1 cellular context compared by ENCODE assay signal in genomic region chr12:110543252-110543959, GRCh38.
TF ChIP-seq lines count a peak whose summit lies in the region.

No MANE protein-coding gene starts in this region.

TF ChIP-seq in GM12878, 131 proteins besides CTCF, POLR2A, EP300 and RAD21 (continued from another document and continues in another):
- TF ChIP-seq, protein P1, sequence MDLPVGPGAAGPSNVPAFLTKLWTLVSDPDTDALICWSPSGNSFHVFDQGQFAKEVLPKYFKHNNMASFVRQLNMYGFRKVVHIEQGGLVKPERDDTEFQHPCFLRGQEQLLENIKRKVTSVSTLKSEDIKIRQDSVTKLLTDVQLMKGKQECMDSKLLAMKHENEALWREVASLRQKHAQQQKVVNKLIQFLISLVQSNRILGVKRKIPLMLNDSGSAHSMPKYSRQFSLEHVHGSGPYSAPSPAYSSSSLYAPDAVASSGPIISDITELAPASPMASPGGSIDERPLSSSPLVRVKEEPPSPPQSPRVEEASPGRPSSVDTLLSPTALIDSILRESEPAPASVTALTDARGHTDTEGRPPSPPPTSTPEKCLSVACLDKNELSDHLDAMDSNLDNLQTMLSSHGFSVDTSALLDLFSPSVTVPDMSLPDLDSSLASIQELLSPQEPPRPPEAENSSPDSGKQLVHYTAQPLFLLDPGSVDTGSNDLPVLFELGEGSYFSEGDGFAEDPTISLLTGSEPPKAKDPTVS (IDR thresholded peaks at IDR 0.05; ENCODE audit: low read depth, low read length): no peak
- TF ChIP-seq USF2 (IDR thresholded peaks at IDR 0.05; ENCODE audit: borderline replicate concordance, low read depth, low read length) (no peak), ZNF207 (IDR thresholded peaks at IDR 0.05; ENCODE audit: borderline replicate concordance) (no peak), LARP7 (IDR thresholded peaks at IDR 0.05) (no peak; the same call in 1 of the 2 replicates), SPI1 (IDR thresholded peaks at IDR 0.05; ENCODE audit: borderline replicate concordance, insufficient read depth, low read depth, low read length) (no peak), MXI1 (IDR thresholded peaks at IDR 0.05; ENCODE audit: low read depth, low read length) (peak; percentile 87), E4F1 (IDR thresholded peaks at IDR 0.05; ENCODE audit: borderline replicate concordance, partially characterized antibody) (no peak), CREM (IDR thresholded peaks at IDR 0.05; ENCODE audit: low read depth) (no peak), MYB (IDR thresholded peaks at IDR 0.05; ENCODE audit: borderline replicate concordance, low read depth, low read length) (no peak), DPF2 (IDR thresholded peaks at IDR 0.05) (peak; percentile 27; the same call in 1 of the 2 replicates), JUND (IDR thresholded peaks at IDR 0.05; ENCODE audit: low read depth, low read length) (no peak), ATF7 (IDR thresholded peaks at IDR 0.05; ENCODE audit: low read depth) (0 out of 2 replicates have a peak, but pooled peaks have one; percentile 57), RB1 (IDR thresholded peaks at IDR 0.05; ENCODE audit: borderline replicate concordance) (no peak), YY1 (IDR thresholded peaks at IDR 0.05; ENCODE audit: low read depth, low read length) (no peak), ZSCAN29 (IDR thresholded peaks at IDR 0.05) (no peak), ZNF592 (IDR thresholded peaks at IDR 0.05) (no peak), ZNF274 (IDR thresholded peaks at IDR 0.05; ENCODE audit: insufficient read depth, insufficient read length) (no peak), ASH2L (IDR thresholded peaks at IDR 0.05; ENCODE audit: borderline replicate concordance, low read depth) (no peak), SUZ12 (IDR thresholded peaks at IDR 0.05; ENCODE audit: unreplicated experiment) (no peak), ZNF622 (IDR thresholded peaks at IDR 0.05) (no peak), ZZZ3 (IDR thresholded peaks at IDR 0.05; ENCODE audit: control insufficient read depth, insufficient read length, low read depth) (no peak), MLLT1 (IDR thresholded peaks at IDR 0.05) (0 out of 2 replicates have a peak, but pooled peaks have one; percentile 28), SMARCA5 (IDR thresholded peaks at IDR 0.05) (peak; percentile 59; the same call in 1 of the 2 replicates), FOS (IDR thresholded peaks at IDR 0.05; ENCODE audit: borderline replicate concordance, extremely low read depth, insufficient read length) (no peak), ZNF687 (IDR thresholded peaks at IDR 0.05) (peak; percentile 89), TBL1XR1 (IDR thresholded peaks at IDR 0.05; ENCODE audit: low read depth, low read length) (no peak), ZNF24 (IDR thresholded peaks at IDR 0.05) (0 out of 2 replicates have a peak, but pooled peaks have one; percentile 28), RBBP5 (conservative IDR thresholded peaks at IDR 0.05) (no peak), RELA (IDR thresholded peaks at IDR 0.05; ENCODE audit: borderline replicate concordance, partially characterized antibody) (peak; percentile 14), JUNB (IDR thresholded peaks at IDR 0.05) (no peak), PAX5 (IDR thresholded peaks at IDR 0.05; ENCODE audit: borderline replicate concordance, low read depth, low read length) (peak; percentile 13; the same call in 1 of the 2 replicates), GATAD2B (conservative IDR thresholded peaks at IDR 0.05; ENCODE audit: low read depth) (peak; percentile 53; the same call in 1 of the 2 replicates)
- TF ChIP-seq, protein P2, sequence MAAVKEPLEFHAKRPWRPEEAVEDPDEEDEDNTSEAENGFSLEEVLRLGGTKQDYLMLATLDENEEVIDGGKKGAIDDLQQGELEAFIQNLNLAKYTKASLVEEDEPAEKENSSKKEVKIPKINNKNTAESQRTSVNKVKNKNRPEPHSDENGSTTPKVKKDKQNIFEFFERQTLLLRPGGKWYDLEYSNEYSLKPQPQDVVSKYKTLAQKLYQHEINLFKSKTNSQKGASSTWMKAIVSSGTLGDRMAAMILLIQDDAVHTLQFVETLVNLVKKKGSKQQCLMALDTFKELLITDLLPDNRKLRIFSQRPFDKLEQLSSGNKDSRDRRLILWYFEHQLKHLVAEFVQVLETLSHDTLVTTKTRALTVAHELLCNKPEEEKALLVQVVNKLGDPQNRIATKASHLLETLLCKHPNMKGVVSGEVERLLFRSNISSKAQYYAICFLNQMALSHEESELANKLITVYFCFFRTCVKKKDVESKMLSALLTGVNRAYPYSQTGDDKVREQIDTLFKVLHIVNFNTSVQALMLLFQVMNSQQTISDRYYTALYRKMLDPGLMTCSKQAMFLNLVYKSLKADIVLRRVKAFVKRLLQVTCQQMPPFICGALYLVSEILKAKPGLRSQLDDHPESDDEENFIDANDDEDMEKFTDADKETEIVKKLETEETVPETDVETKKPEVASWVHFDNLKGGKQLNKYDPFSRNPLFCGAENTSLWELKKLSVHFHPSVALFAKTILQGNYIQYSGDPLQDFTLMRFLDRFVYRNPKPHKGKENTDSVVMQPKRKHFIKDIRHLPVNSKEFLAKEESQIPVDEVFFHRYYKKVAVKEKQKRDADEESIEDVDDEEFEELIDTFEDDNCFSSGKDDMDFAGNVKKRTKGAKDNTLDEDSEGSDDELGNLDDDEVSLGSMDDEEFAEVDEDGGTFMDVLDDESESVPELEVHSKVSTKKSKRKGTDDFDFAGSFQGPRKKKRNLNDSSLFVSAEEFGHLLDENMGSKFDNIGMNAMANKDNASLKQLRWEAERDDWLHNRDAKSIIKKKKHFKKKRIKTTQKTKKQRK (IDR thresholded peaks at IDR 0.05; ENCODE audit: low read depth, low read length): no peak
- TF ChIP-seq, protein P3, sequence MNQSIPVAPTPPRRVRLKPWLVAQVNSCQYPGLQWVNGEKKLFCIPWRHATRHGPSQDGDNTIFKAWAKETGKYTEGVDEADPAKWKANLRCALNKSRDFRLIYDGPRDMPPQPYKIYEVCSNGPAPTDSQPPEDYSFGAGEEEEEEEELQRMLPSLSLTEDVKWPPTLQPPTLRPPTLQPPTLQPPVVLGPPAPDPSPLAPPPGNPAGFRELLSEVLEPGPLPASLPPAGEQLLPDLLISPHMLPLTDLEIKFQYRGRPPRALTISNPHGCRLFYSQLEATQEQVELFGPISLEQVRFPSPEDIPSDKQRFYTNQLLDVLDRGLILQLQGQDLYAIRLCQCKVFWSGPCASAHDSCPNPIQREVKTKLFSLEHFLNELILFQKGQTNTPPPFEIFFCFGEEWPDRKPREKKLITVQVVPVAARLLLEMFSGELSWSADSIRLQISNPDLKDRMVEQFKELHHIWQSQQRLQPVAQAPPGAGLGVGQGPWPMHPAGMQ (IDR thresholded peaks at IDR 0.05; ENCODE audit: borderline replicate concordance): no peak
- TF ChIP-seq, protein P4, sequence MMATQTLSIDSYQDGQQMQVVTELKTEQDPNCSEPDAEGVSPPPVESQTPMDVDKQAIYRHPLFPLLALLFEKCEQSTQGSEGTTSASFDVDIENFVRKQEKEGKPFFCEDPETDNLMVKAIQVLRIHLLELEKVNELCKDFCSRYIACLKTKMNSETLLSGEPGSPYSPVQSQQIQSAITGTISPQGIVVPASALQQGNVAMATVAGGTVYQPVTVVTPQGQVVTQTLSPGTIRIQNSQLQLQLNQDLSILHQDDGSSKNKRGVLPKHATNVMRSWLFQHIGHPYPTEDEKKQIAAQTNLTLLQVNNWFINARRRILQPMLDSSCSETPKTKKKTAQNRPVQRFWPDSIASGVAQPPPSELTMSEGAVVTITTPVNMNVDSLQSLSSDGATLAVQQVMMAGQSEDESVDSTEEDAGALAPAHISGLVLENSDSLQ (IDR thresholded peaks at IDR 0.05): 0 out of 2 replicates have a peak, but pooled peaks have one; percentile 22
